In genomic region chr12:114174326-114174725, GRCh38 we compare ENCODE assay signal across 15 cellular contexts.
DNase-seq lines count a peak whose midpoint lies in the region; ATAC-seq and FAIRE-seq lines count a peak whose summit lies in the region.
"Had no signal": no experiment of that assay in that cellular context is flagged by ENCODE, and none has a peak within 500 bp of the region (broad histone marks: within the 10 kb centered on the region; RNA-seq: fewer than 3 reads in every experiment).

No MANE protein-coding gene starts in this region.

- intact Hi-C loops in left ventricle myocardium superior (cut with micrococcal nuclease) = no loop called here

- DNase-seq in DMS79 treated with DMSO at 0.1 percent for 48 hours (lab: John Stamatoyannopoulos, UW) (peak; percentile 44), DMS79 (lab: John Stamatoyannopoulos, UW) (no peak), NCI-H2029 (lab: John Stamatoyannopoulos, UW) (peak; percentile 61), NCI-H510A treated with DMSO at 0.1 percent for 48 hours (lab: John Stamatoyannopoulos, UW) (peak; percentile 91), left ventricle myocardium superior (no peak), NCI-H2196 (lab: John Stamatoyannopoulos, UW; ENCODE audit: unreplicated experiment) (no peak), urothelium cell line (ENCODE audit: low spot score) (no peak)
- DNase-seq: 8988T; CD4-positive, alpha-beta memory T cell; DMS53; GDM1; GOT3; H7 had no signal

- ATAC-seq in left ventricle myocardium superior = peak; percentile 89
- ATAC-seq: HepG2 had no signal

- no peak for FAIRE-seq in urothelium cell line (lab: Jason Lieb, UNC)
- FAIRE-seq: HepG2, HTR-8/SVneo had no signal

Comparison
In these comparisons a context has a peak if more than half of its experiments do, and no peak if none do; other contexts are left out.
1. DNase-seq: peak in DMS79 treated with DMSO at 0.1 percent for 48 hours (single experiment), NCI-H2029 (single experiment) and NCI-H510A treated with DMSO at 0.1 percent for 48 hours (single experiment); none in DMS79 (single experiment), left ventricle myocardium superior (single experiment), NCI-H2196 (single experiment) and urothelium cell line (single experiment).